In genomic region chr1:111399792-111400610, GRCh38 we compare ENCODE assay signal across 9 cellular contexts. TPM values are rescaled to one million over a fixed set of nuclear protein-coding genes. Genes with fewer than 3 reads are reported as not detected.
DNase-seq lines count a peak whose midpoint lies in the region; ATAC-seq, FAIRE-seq and TF ChIP-seq lines count a peak whose summit lies in the region.
"Had no signal": no experiment of that assay in that cellular context is flagged by ENCODE, and none has a peak within 500 bp of the region (broad histone marks: within the 10 kb centered on the region; RNA-seq: fewer than 3 reads in every experiment).

No MANE protein-coding gene starts in this region.

- peak; percentile 37 for DNase-seq in DMS153 treated with DMSO at 0.1 percent for 48 hours (lab: John Stamatoyannopoulos, UW; ENCODE audit: unreplicated experiment)
- DNase-seq in DMS153 (lab: John Stamatoyannopoulos, UW), result no peak
- DNase-seq in HT-29 (ENCODE audit: low spot score), result peak; percentile 64
- DNase-seq in RCC 7860 (ENCODE audit: low spot score), result peak; percentile 38
- peak; percentile 64 for DNase-seq in astrocyte of the hippocampus (ENCODE audit: low read depth, low spot score)
- no peak for DNase-seq in kidney epithelial cell (ENCODE audit: low read depth)
- peak; percentile 12 to 16 for DNase-seq in stimulated activated CD8-positive, alpha-beta memory T cell treated with anti-CD3 and anti-CD28 coated beads, Interleukin-4, amount 100 ng/mL, for 1 hour (ENCODE audit: low read depth in 2 of 2, low spot score in 1 of 2)

- FAIRE-seq in RCC 7860 (lab: Jason Lieb, UNC), result peak; percentile 49

- H3K4me3 ChIP-seq in kidney epithelial cell (ENCODE audit: low read depth, low read length), result no peak overlapping the region
- H3K4me3 ChIP-seq: BLaER1 treated with 17β-estradiol and CSF1 and Interleukin-3, amounts not matched to agents 10 nM and 100 nM had no signal

- peak; percentile 54 for TF ChIP-seq CTCF in kidney epithelial cell (IDR thresholded peaks at IDR 0.05; ENCODE audit: insufficient read depth, low read length, poor library complexity, severe bottlenecking)

- H3K36me3 ChIP-seq in kidney epithelial cell (ENCODE audit: control insufficient read depth, insufficient read depth, low read length), result no peaks in the 10 kb centered on the region
- H3K36me3 ChIP-seq: BLaER1 treated with 17β-estradiol and CSF1 and Interleukin-3, amounts not matched to agents 10 nM and 100 nM had no signal

- no peaks in the 10 kb centered on the region for H3K27me3 ChIP-seq in kidney epithelial cell (ENCODE audit: control insufficient read depth, insufficient read depth, low read length)
- H3K27me3 ChIP-seq: BLaER1 treated with 17β-estradiol and CSF1 and Interleukin-3, amounts not matched to agents 10 nM and 100 nM had no signal

- ATAC-seq in HG03457 (IDR thresholded peaks at IDR 0.05; ENCODE audit: unreplicated experiment), result no peak

RNA-seq across cellular contexts. Expression of gene OVGP1, which starts 27.5 kb away (rescaled TPM):
- total RNA-seq in HT-29 (2014; rRNA removed; shearing (Covaris generic)), result 0.91 and 1.5 TPM in 2 replicates
- 0.96 and 1.5 TPM in 2 replicates for total RNA-seq in kidney epithelial cell

RNA-seq across cellular contexts. Expression of gene WDR77, which starts 49.1 kb away (rescaled TPM):
- total RNA-seq in HT-29 (2014; rRNA removed; shearing (Covaris generic)), result 63.9 and 70.0 TPM in 2 replicates
- 39.7 and 40.5 TPM in 2 replicates for total RNA-seq in kidney epithelial cell

RNA-seq across cellular contexts. Expression of gene ATP5PB, which starts 49.3 kb away (rescaled TPM):
- total RNA-seq in HT-29 (2014; rRNA removed; shearing (Covaris generic)), result 282 and 311 TPM in 2 replicates
- 224 and 249 TPM in 2 replicates for total RNA-seq in kidney epithelial cell

Comparison
In these comparisons a context has a peak if more than half of its experiments do, and no peak if none do; other contexts are left out.
1. DNase-seq: peak in DMS153 treated with DMSO at 0.1 percent for 48 hours (single experiment), HT-29 (single experiment), RCC 7860 (single experiment), astrocyte of the hippocampus (single experiment) and stimulated activated CD8-positive, alpha-beta memory T cell treated with anti-CD3 and anti-CD28 coated beads, Interleukin-4, amount 100 ng/mL, for 1 hour (2 of 2); none in DMS153 (single experiment) and kidney epithelial cell (single experiment).